17 cellular contexts compared by ENCODE assay signal in genomic region chr5:154871732-154872131, GRCh38.
"Had no signal": no experiment of that assay in that cellular context is flagged by ENCODE, and none has a peak within 500 bp of the region (broad histone marks: within the 10 kb centered on the region; RNA-seq: fewer than 3 reads in every experiment).

No MANE protein-coding gene starts in this region.

- H3K4me3 Mint-ChIP-seq: memory B cell; natural killer cell; stimulated activated naive CD8-positive, alpha-beta T cell treated with anti-CD3 and anti-CD28 coated beads, Interleukin-15, amount 100 ng/mL, for 72 hours had no signal

- H3K27me3 Mint-ChIP-seq: memory B cell; stimulated activated naive CD8-positive, alpha-beta T cell treated with anti-CD3 and anti-CD28 coated beads, Interleukin-15, amount 100 ng/mL, for 72 hours had no signal

- H3K4me1 ChIP-seq: pancreas had no signal

- DNase-seq: cortex of kidney; head of caudate nucleus; left ventricle myocardium superior; natural killer cell; occipital lobe; pancreas; retina; stimulated activated CD4-positive, alpha-beta T cell treated with anti-CD3 and anti-CD28 coated beads, Interleukin-12 subunit alpha, Interleukin-12 subunit beta, amount 100 ng/mL, for 4 hours; stimulated activated CD4-positive, alpha-beta T cell treated with anti-CD3 and anti-CD28 coated beads, Interleukin-1b, Interleukin-23, amount 100 ng/mL, for 48 hours; stimulated activated CD4-positive, alpha-beta T cell treated with anti-CD3 and anti-CD28 coated beads, Interleukin-4, amount 100 ng/mL, for 1 hour; stimulated activated CD8-positive, alpha-beta memory T cell treated with anti-CD3 and anti-CD28 coated beads, Interleukin-4, amount 100 ng/mL, for 48 hours; stimulated activated naive CD4-positive, alpha-beta T cell; stimulated activated naive CD8-positive, alpha-beta T cell treated with anti-CD3 and anti-CD28 coated beads, Interleukin-15, amount 100 ng/mL, for 72 hours; trophoblast cell had no signal

- H3K27ac ChIP-seq: pancreas had no signal

- H3K27ac Mint-ChIP-seq: memory B cell; natural killer cell; stimulated activated naive CD8-positive, alpha-beta T cell treated with anti-CD3 and anti-CD28 coated beads, Interleukin-15, amount 100 ng/mL, for 72 hours had no signal

- H3K27me3 ChIP-seq: pancreas had no signal

- H3K9me3 ChIP-seq: pancreas had no signal

- H3K9me3 Mint-ChIP-seq: memory B cell; natural killer cell; stimulated activated naive CD8-positive, alpha-beta T cell treated with anti-CD3 and anti-CD28 coated beads, Interleukin-15, amount 100 ng/mL, for 72 hours had no signal

- H3K4me2 ChIP-seq: smooth muscle cell had no signal

- H3K4me3 ChIP-seq: lung, pancreas, smooth muscle cell had no signal

- ATAC-seq: left ventricle myocardium superior; natural killer cell; pancreas; stimulated activated naive CD8-positive, alpha-beta T cell treated with anti-CD3 and anti-CD28 coated beads, Interleukin-15, amount 100 ng/mL, for 72 hours had no signal
